In the genomic region with DNA sequence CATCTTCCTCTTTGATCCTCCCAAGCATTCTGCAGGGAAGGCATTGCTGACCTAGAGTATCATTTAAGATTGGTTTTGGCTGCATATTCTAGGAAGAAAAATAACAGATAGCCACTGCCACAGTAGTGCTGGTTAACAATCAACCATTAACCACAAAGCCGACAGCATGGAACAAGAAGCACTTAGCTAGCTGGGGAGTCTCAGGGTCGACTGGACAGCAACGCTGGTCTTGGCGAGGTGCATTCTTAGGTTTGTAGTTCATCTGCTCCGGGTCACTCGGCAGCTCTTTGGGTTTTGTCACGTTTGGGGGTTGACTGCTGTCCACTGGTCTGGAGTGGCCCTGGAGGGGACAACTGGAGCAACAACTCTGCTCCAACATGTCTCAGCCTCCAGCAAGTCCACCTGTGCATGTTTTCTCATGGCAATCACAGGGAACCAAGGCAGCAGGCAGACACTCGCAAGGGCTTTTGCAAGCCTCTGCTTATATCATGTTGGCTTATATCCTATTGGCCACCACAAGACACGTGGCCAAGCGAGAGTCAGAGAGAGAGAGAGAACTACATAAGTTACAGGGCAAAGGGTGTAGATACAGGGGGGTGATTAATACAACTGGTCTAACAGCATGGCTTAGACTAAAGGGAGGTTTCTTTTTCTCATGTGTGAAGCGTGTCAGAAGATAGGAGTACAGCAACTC, we compare ENCODE assay signal across 1 cellular context.
A peak's percentile ranks its signal among the peaks of the same experiment; 100 is the strongest.
TF ChIP-seq lines count a peak whose summit lies in the region.

No MANE protein-coding gene starts in this region.

TF ChIP-seq in HepG2, 621 proteins besides CTCF, POLR2A, EP300 and RAD21 (continued from another document):
- TF ChIP-seq, protein P1, sequence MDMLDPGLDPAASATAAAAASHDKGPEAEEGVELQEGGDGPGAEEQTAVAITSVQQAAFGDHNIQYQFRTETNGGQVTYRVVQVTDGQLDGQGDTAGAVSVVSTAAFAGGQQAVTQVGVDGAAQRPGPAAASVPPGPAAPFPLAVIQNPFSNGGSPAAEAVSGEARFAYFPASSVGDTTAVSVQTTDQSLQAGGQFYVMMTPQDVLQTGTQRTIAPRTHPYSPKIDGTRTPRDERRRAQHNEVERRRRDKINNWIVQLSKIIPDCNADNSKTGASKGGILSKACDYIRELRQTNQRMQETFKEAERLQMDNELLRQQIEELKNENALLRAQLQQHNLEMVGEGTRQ (IDR thresholded peaks at IDR 0.05; ENCODE audit: low read depth, low read length), result 0 out of 2 replicates have a peak, but pooled peaks have one; percentile 29
- TF ChIP-seq, protein P1 (CRISPR knock-in tag; IDR thresholded peaks at IDR 0.05; ENCODE audit: borderline replicate concordance), result peak; percentile 56; the same call in 1 of the 2 replicates
- TF ChIP-seq, protein P2, sequence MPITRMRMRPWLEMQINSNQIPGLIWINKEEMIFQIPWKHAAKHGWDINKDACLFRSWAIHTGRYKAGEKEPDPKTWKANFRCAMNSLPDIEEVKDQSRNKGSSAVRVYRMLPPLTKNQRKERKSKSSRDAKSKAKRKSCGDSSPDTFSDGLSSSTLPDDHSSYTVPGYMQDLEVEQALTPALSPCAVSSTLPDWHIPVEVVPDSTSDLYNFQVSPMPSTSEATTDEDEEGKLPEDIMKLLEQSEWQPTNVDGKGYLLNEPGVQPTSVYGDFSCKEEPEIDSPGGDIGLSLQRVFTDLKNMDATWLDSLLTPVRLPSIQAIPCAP (CRISPR knock-in tag; IDR thresholded peaks at IDR 0.05; ENCODE audit: low read depth), result no peak
- TF ChIP-seq KDM4B (CRISPR knock-in tag; IDR thresholded peaks at IDR 0.05) (no peak), DMAP1 (CRISPR knock-in tag; IDR thresholded peaks at IDR 0.05) (no peak), ZSCAN12 (CRISPR knock-in tag; IDR thresholded peaks at IDR 0.05) (no peak), ADNP (CRISPR knock-in tag; IDR thresholded peaks at IDR 0.05) (no peak), NFATC3 (CRISPR knock-in tag; IDR thresholded peaks at IDR 0.05) (no peak)
- TF ChIP-seq, protein P3, sequence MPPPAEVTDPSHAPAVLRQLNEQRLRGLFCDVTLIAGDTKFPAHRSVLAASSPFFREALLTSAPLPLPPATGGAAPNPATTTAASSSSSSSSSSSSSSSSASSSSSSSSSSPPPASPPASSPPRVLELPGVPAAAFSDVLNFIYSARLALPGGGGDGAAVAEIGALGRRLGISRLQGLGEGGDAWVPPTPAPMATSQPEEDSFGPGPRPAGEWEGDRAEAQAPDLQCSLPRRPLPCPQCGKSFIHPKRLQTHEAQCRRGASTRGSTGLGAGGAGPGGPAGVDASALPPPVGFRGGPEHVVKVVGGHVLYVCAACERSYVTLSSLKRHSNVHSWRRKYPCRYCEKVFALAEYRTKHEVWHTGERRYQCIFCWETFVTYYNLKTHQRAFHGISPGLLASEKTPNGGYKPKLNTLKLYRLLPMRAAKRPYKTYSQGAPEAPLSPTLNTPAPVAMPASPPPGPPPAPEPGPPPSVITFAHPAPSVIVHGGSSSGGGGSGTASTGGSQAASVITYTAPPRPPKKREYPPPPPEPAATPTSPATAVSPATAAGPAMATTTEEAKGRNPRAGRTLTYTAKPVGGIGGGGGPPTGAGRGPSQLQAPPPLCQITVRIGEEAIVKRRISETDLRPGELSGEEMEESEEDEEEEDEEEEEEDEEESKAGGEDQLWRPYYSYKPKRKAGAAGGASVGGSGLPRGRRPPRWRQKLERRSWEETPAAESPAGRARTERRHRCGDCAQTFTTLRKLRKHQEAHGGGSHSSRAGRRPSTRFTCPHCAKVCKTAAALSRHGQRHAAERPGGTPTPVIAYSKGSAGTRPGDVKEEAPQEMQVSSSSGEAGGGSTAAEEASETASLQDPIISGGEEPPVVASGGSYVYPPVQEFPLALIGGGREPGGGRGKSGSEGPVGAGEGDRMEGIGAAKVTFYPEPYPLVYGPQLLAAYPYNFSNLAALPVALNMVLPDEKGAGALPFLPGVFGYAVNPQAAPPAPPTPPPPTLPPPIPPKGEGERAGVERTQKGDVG (CRISPR knock-in tag; IDR thresholded peaks at IDR 0.05; ENCODE audit: borderline replicate concordance), result no peak
- TF ChIP-seq, protein P4, sequence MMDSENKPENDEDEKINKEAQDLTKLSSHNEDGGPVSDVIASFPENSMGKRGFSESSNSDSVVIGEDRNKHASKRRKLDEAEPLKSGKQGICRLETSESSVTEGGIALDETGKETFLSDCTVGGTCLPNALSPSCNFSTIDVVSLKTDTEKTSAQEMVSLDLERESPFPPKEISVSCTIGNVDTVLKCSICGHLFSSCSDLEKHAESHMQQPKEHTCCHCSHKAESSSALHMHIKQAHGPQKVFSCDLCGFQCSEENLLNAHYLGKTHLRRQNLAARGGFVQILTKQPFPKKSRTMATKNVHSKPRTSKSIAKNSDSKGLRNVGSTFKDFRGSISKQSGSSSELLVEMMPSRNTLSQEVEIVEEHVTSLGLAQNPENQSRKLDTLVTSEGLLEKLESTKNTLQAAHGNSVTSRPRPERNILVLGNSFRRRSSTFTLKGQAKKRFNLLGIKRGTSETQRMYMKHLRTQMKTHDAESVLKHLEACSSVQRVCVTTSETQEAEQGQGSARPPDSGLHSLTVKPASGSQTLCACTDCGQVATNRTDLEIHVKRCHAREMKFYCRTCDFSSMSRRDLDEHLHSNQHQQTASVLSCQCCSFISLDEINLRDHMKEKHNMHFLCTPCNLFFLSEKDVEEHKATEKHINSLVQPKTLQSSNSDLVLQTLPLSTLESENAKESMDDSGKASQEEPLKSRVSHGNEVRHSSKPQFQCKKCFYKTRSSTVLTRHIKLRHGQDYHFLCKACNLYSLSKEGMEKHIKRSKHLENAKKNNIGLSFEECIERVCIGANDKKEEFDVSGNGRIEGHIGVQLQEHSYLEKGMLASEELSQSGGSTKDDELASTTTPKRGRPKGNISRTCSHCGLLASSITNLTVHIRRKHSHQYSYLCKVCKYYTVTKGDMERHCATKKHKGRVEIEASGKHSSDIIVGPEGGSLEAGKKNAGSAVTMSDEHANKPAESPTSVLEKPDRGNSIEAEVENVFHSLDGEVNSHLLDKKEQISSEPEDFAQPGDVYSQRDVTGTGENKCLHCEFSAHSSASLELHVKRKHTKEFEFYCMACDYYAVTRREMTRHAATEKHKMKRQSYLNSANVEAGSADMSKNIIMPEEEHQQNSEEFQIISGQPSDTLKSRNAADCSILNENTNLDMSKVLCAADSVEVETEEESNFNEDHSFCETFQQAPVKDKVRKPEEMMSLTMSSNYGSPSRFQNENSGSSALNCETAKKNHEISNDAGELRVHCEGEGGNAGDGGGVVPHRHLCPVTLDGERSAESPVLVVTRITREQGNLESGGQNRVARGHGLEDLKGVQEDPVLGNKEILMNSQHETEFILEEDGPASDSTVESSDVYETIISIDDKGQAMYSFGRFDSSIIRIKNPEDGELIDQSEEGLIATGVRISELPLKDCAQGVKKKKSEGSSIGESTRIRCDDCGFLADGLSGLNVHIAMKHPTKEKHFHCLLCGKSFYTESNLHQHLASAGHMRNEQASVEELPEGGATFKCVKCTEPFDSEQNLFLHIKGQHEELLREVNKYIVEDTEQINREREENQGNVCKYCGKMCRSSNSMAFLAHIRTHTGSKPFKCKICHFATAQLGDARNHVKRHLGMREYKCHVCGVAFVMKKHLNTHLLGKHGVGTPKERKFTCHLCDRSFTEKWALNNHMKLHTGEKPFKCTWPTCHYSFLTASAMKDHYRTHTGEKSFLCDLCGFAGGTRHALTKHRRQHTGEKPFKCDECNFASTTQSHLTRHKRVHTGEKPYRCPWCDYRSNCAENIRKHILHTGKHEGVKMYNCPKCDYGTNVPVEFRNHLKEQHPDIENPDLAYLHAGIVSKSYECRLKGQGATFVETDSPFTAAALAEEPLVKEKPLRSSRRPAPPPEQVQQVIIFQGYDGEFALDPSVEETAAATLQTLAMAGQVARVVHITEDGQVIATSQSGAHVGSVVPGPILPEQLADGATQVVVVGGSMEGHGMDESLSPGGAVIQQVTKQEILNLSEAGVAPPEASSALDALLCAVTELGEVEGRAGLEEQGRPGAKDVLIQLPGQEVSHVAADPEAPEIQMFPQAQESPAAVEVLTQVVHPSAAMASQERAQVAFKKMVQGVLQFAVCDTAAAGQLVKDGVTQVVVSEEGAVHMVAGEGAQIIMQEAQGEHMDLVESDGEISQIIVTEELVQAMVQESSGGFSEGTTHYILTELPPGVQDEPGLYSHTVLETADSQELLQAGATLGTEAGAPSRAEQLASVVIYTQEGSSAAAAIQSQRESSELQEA (CRISPR knock-in tag; IDR thresholded peaks at IDR 0.05; ENCODE audit: not compliant biosample characterization), result no peak
